1 cellular context compared by ENCODE assay signal in genomic region chr19:45370410-45371204, GRCh38.
TF ChIP-seq lines count a peak whose summit lies in the region.

Gene ERCC2 (minus strand): TSS chr19:45370573. CDS start chr19:45370540, 33 bp downstream.

TF ChIP-seq in K562, 482 proteins besides CTCF, POLR2A, EP300 and RAD21 (continued from another document and continues in another):
- no peak for TF ChIP-seq E2F4 (CRISPR knock-in tag; IDR thresholded peaks at IDR 0.05; ENCODE audit: low read depth)
- no peak for TF ChIP-seq CTCFL (IDR thresholded peaks at IDR 0.05; ENCODE audit: borderline replicate concordance, insufficient read depth, low read depth, low read length, poor library complexity, severe bottlenecking)
- TF ChIP-seq SUPT5H (IDR thresholded peaks at IDR 0.05) = peak; percentile 84
- TF ChIP-seq PATZ1 (CRISPR knock-in tag; IDR thresholded peaks at IDR 0.05; ENCODE audit: borderline replicate concordance) = no peak
- TF ChIP-seq ETV6 (IDR thresholded peaks at IDR 0.05; ENCODE audit: borderline replicate concordance in 1 of 2, low read depth in 2 of 2, low read length in 1 of 2) = no peak
- no peak for TF ChIP-seq ETV6 (CRISPR knock-in tag; IDR thresholded peaks at IDR 0.05; ENCODE audit: borderline replicate concordance)
- TF ChIP-seq POLR3G (IDR thresholded peaks at IDR 0.05; ENCODE audit: extremely low read depth, insufficient read length, insufficient replicate concordance) = no peak
- TF ChIP-seq JUNB (CRISPR knock-in tag; conservative IDR thresholded peaks at IDR 0.05) = no peak
- TF ChIP-seq NFIC (IDR thresholded peaks at IDR 0.05) = no peak
- peak; percentile 0 for TF ChIP-seq HMGN3 (IDR thresholded peaks at IDR 0.05; ENCODE audit: borderline replicate concordance, extremely low read depth, insufficient read length, low read depth, low read length)
- TF ChIP-seq POLR2B (IDR thresholded peaks at IDR 0.05; ENCODE audit: low read depth, partially characterized antibody) = peak; percentile 80
- no peak for TF ChIP-seq NR2C2 (CRISPR knock-in tag; IDR thresholded peaks at IDR 0.05)
- peak; percentile 34; the same call in 1 of the 2 replicates for TF ChIP-seq NR2C2 (tag; IDR thresholded peaks at IDR 0.05)
- no peak for TF ChIP-seq YBX1 (IDR thresholded peaks at IDR 0.05)
- peak; percentile 97 for TF ChIP-seq FOS (IDR thresholded peaks at IDR 0.05; ENCODE audit: extremely low read depth, insufficient read length)
- TF ChIP-seq SMARCB1 (IDR thresholded peaks at IDR 0.05; ENCODE audit: insufficient read length, low read depth) = no peak
- no peak for TF ChIP-seq WHSC1 (IDR thresholded peaks at IDR 0.05; ENCODE audit: low read length)
- TF ChIP-seq STAG1 (CRISPR knock-in tag; IDR thresholded peaks at IDR 0.05; ENCODE audit: borderline replicate concordance) = no peak
- no peak; the same call in 1 of the 2 replicates for TF ChIP-seq CEBPZ (IDR thresholded peaks at IDR 0.05; ENCODE audit: borderline replicate concordance, low read depth, low read length)
- TF ChIP-seq TOE1 (IDR thresholded peaks at IDR 0.05; ENCODE audit: borderline replicate concordance) = peak; percentile 69; the same call in 1 of the 2 replicates
- no peak for TF ChIP-seq TOE1 (CRISPR knock-in tag; IDR thresholded peaks at IDR 0.05; ENCODE audit: borderline replicate concordance, low read depth)
- peak; percentile 8; the same call in 1 of the 2 replicates for TF ChIP-seq TFAP4 (CRISPR knock-in tag; IDR thresholded peaks at IDR 0.05; ENCODE audit: borderline replicate concordance)
- TF ChIP-seq NFYB (IDR thresholded peaks at IDR 0.05; ENCODE audit: extremely low read depth, insufficient read length) = peak; percentile 97
- no peak for TF ChIP-seq RBM39 (optimal IDR thresholded peaks at IDR 0.05; ENCODE audit: low read depth, low read length)
- TF ChIP-seq MEF2A (IDR thresholded peaks at IDR 0.05; ENCODE audit: control insufficient read depth, low read depth, low read length) = no peak
- TF ChIP-seq CC2D1A (IDR thresholded peaks at IDR 0.05) = peak; percentile 57; the same call in 1 of the 2 replicates
- TF ChIP-seq CBX5 (IDR thresholded peaks at IDR 0.05; ENCODE audit: borderline replicate concordance, low read depth) = no peak
- TF ChIP-seq TFE3 (CRISPR knock-in tag; IDR thresholded peaks at IDR 0.05) = no peak
- no peak for TF ChIP-seq ZKSCAN3 (CRISPR knock-in tag; IDR thresholded peaks at IDR 0.05)
- peak in 1 of 3 experiments; percentile 81 for TF ChIP-seq YY1 (IDR thresholded peaks at IDR 0.05; ENCODE audit: borderline replicate concordance in 1 of 3, control insufficient read depth in 1 of 3, extremely low read depth in 1 of 3, insufficient read depth in 3 of 3, insufficient read length in 1 of 3, insufficient replicate concordance in 2 of 3, low read depth in 1 of 3, low read length in 2 of 3)
- no peak for TF ChIP-seq ZNF695 (CRISPR knock-in tag; IDR thresholded peaks at IDR 0.05)
- peak; percentile 75; the same call in 1 of the 2 replicates for TF ChIP-seq ATF7 (IDR thresholded peaks at IDR 0.05)
- TF ChIP-seq ARID1B (IDR thresholded peaks at IDR 0.05) = no peak
- TF ChIP-seq SMARCA4 (IDR thresholded peaks at IDR 0.05) = peak; percentile 64
- no peak for TF ChIP-seq KAT8 (IDR thresholded peaks at IDR 0.05; ENCODE audit: low read depth)
- no peak for TF ChIP-seq ILF3 (IDR thresholded peaks at IDR 0.05; ENCODE audit: borderline replicate concordance)
- no peak for TF ChIP-seq ZNF780A (CRISPR knock-in tag; IDR thresholded peaks at IDR 0.05)
- no peak for TF ChIP-seq TARDBP (IDR thresholded peaks at IDR 0.05)
- peak; percentile 41; the same call in 1 of the 2 replicates for TF ChIP-seq TRIM28 (IDR thresholded peaks at IDR 0.05)
- TF ChIP-seq ZFP36 (IDR thresholded peaks at IDR 0.05; ENCODE audit: low read depth, low read length, partially characterized antibody) = no peak
- TF ChIP-seq UBTF (IDR thresholded peaks at IDR 0.05; ENCODE audit: borderline replicate concordance in 1 of 2, low read depth in 2 of 2, low read length in 2 of 2) = no peak
- peak; percentile 77 for TF ChIP-seq KDM5B (IDR thresholded peaks at IDR 0.05; ENCODE audit: insufficient replicate concordance, low read depth, low read length)
- TF ChIP-seq IRF2 (CRISPR knock-in tag; IDR thresholded peaks at IDR 0.05) = no peak
- no peak; the same call in 1 of the 2 replicates for TF ChIP-seq ZNF263 (CRISPR knock-in tag; IDR thresholded peaks at IDR 0.05; ENCODE audit: borderline replicate concordance)
- no peak for TF ChIP-seq GATAD2A (IDR thresholded peaks at IDR 0.05)
- no peak for TF ChIP-seq ZBTB49 (CRISPR knock-in tag; IDR thresholded peaks at IDR 0.05; ENCODE audit: borderline replicate concordance)
- no peak for TF ChIP-seq PCBP1 (IDR thresholded peaks at IDR 0.05; ENCODE audit: low read depth, low read length, poor library complexity, severe bottlenecking)
- TF ChIP-seq RBM22 (IDR thresholded peaks at IDR 0.05; ENCODE audit: low read depth, low read length, poor library complexity, severe bottlenecking) = no peak
- TF ChIP-seq NR3C1 (CRISPR knock-in tag; IDR thresholded peaks at IDR 0.05) = no peak
- TF ChIP-seq HDAC2 (IDR thresholded peaks at IDR 0.05) = 0 out of 2 replicates have a peak, but pooled peaks have one; percentile 65
- TF ChIP-seq ERF (CRISPR knock-in tag; IDR thresholded peaks at IDR 0.05) = no peak
- no peak for TF ChIP-seq MAX (CRISPR knock-in tag; IDR thresholded peaks at IDR 0.05)
- no peak for TF ChIP-seq TCF3 (CRISPR knock-in tag; IDR thresholded peaks at IDR 0.05)
- no peak for TF ChIP-seq MTA1 (IDR thresholded peaks at IDR 0.05; ENCODE audit: borderline replicate concordance)
- no peak for TF ChIP-seq RBM17 (IDR thresholded peaks at IDR 0.05; ENCODE audit: borderline replicate concordance, low read depth, low read length)
